In genomic region chr2:38601463-38602135, GRCh38 we compare ENCODE assay signal across 1 cellular context.
TF ChIP-seq lines count a peak whose summit lies in the region.

No MANE protein-coding gene starts in this region.

TF ChIP-seq in HepG2, 621 proteins besides CTCF, POLR2A, EP300 and RAD21 (continued from another document and continues in another):
- no peak for TF ChIP-seq AHDC1 (CRISPR knock-in tag; IDR thresholded peaks at IDR 0.05; ENCODE audit: borderline replicate concordance)
- TF ChIP-seq KAT8 (CRISPR knock-in tag; IDR thresholded peaks at IDR 0.05): 0 out of 2 replicates have a peak, but pooled peaks have one; percentile 11
- 0 out of 2 replicates have a peak, but pooled peaks have one; percentile 5 for TF ChIP-seq MEF2D (CRISPR knock-in tag; IDR thresholded peaks at IDR 0.05)
- TF ChIP-seq ZFP36L1 (CRISPR knock-in tag; IDR thresholded peaks at IDR 0.05): no peak
- TF ChIP-seq, protein P1, sequence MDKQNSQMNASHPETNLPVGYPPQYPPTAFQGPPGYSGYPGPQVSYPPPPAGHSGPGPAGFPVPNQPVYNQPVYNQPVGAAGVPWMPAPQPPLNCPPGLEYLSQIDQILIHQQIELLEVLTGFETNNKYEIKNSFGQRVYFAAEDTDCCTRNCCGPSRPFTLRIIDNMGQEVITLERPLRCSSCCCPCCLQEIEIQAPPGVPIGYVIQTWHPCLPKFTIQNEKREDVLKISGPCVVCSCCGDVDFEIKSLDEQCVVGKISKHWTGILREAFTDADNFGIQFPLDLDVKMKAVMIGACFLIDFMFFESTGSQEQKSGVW (CRISPR knock-in tag; IDR thresholded peaks at IDR 0.05; ENCODE audit: borderline replicate concordance): no peak
- TF ChIP-seq, protein P2, sequence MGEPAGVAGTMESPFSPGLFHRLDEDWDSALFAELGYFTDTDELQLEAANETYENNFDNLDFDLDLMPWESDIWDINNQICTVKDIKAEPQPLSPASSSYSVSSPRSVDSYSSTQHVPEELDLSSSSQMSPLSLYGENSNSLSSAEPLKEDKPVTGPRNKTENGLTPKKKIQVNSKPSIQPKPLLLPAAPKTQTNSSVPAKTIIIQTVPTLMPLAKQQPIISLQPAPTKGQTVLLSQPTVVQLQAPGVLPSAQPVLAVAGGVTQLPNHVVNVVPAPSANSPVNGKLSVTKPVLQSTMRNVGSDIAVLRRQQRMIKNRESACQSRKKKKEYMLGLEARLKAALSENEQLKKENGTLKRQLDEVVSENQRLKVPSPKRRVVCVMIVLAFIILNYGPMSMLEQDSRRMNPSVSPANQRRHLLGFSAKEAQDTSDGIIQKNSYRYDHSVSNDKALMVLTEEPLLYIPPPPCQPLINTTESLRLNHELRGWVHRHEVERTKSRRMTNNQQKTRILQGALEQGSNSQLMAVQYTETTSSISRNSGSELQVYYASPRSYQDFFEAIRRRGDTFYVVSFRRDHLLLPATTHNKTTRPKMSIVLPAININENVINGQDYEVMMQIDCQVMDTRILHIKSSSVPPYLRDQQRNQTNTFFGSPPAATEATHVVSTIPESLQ (CRISPR knock-in tag; conservative IDR thresholded peaks at IDR 0.05): no peak
- TF ChIP-seq ZSCAN29 (CRISPR knock-in tag; conservative IDR thresholded peaks at IDR 0.05): no peak; the same call in 1 of the 2 replicates
- peak; percentile 30; the same call in 1 of the 2 replicates for TF ChIP-seq DRAP1 (CRISPR knock-in tag; IDR thresholded peaks at IDR 0.05)
- no peak for TF ChIP-seq ARNTL (CRISPR knock-in tag; IDR thresholded peaks at IDR 0.05)
- TF ChIP-seq CC2D1A (CRISPR knock-in tag; IDR thresholded peaks at IDR 0.05): no peak
- no peak for TF ChIP-seq ZBTB39 (CRISPR knock-in tag; IDR thresholded peaks at IDR 0.05)
- no peak for TF ChIP-seq XBP1 (CRISPR knock-in tag; IDR thresholded peaks at IDR 0.05)
- no peak for TF ChIP-seq ZNF407 (CRISPR knock-in tag; IDR thresholded peaks at IDR 0.05; ENCODE audit: not compliant biosample characterization)
- TF ChIP-seq ZNF263 (CRISPR knock-in tag; IDR thresholded peaks at IDR 0.05): no peak
- no peak for TF ChIP-seq ZSCAN20 (CRISPR knock-in tag; IDR thresholded peaks at IDR 0.05; ENCODE audit: borderline replicate concordance)
- TF ChIP-seq ZNF280B (CRISPR knock-in tag; IDR thresholded peaks at IDR 0.05; ENCODE audit: borderline replicate concordance): no peak
- TF ChIP-seq ZNF577 (CRISPR knock-in tag; IDR thresholded peaks at IDR 0.05; ENCODE audit: borderline replicate concordance, low read depth): no peak
- peak; percentile 52; the same call in 1 of the 2 replicates for TF ChIP-seq GFI1 (CRISPR knock-in tag; IDR thresholded peaks at IDR 0.05; ENCODE audit: borderline replicate concordance)
- no peak for TF ChIP-seq SETDB1 (CRISPR knock-in tag; IDR thresholded peaks at IDR 0.05; ENCODE audit: borderline replicate concordance)
- TF ChIP-seq BCL6 (CRISPR knock-in tag; IDR thresholded peaks at IDR 0.05): no peak
- no peak for TF ChIP-seq ZIK1 (CRISPR knock-in tag; IDR thresholded peaks at IDR 0.05; ENCODE audit: borderline replicate concordance, low read depth)
- TF ChIP-seq TOE1 (CRISPR knock-in tag; IDR thresholded peaks at IDR 0.05): no peak
- no peak for TF ChIP-seq NFRKB (IDR thresholded peaks at IDR 0.05)
- TF ChIP-seq NR0B2 (CRISPR knock-in tag; IDR thresholded peaks at IDR 0.05): no peak
- TF ChIP-seq ZNF788 (CRISPR knock-in tag; IDR thresholded peaks at IDR 0.05; ENCODE audit: borderline replicate concordance): no peak
- TF ChIP-seq SSRP1 (CRISPR knock-in tag; IDR thresholded peaks at IDR 0.05): no peak
- TF ChIP-seq, protein P3, sequence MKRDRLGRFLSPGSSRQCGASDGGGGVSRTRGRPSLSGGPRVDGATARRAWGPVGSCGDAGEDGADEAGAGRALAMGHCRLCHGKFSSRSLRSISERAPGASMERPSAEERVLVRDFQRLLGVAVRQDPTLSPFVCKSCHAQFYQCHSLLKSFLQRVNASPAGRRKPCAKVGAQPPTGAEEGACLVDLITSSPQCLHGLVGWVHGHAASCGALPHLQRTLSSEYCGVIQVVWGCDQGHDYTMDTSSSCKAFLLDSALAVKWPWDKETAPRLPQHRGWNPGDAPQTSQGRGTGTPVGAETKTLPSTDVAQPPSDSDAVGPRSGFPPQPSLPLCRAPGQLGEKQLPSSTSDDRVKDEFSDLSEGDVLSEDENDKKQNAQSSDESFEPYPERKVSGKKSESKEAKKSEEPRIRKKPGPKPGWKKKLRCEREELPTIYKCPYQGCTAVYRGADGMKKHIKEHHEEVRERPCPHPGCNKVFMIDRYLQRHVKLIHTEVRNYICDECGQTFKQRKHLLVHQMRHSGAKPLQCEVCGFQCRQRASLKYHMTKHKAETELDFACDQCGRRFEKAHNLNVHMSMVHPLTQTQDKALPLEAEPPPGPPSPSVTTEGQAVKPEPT (CRISPR knock-in tag; IDR thresholded peaks at IDR 0.05; ENCODE audit: low read depth): no peak
- TF ChIP-seq ZBTB20 (CRISPR knock-in tag; IDR thresholded peaks at IDR 0.05; ENCODE audit: borderline replicate concordance, low read depth): no peak
- no peak for TF ChIP-seq ZFP36 (IDR thresholded peaks at IDR 0.05; ENCODE audit: borderline replicate concordance, low read depth, low read length, partially characterized antibody)
